In the genomic region with DNA sequence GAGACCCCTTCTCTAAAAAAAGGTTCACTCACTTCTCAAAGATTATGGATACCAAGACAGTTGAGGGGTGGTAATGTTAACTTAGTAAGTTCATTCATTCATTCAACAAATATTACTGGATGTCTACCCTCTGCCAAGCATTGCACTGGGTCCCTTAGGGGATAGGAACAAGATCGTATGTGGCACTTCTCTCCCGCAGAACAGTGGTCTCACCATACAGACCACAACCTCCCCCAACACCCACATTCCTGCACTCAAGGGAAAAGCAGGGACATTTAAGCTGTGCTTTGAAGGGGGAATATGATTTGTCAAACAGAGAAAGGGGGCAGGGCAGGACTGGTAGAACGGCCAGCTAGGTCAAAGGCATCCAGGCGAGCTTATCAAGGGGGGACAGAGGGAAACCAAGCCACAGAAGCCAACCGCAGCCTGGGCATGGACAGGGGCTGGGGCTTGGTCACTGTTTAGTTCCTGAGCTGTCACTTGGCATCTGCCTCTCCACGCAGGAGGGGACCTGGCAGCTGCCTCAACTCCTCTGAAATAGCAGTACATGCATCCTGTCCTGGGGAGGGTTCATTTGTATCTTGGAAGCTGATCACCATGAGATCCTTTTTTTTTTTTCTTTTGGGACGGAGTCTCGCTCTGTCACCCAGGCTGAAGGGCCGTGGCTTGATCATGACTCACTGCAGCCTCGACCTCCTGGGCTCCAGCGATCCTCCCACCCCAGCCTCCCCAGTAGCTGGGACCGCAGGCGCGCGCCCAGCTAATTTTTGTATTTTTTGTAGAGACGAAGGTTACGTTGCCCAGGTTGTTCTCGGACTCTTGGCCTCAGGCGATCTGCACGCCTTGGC, we compare ENCODE assay signal across 7 cellular contexts. TPM values are rescaled to one million over a fixed set of nuclear protein-coding genes. Genes with fewer than 3 reads are reported as not detected.
DNase-seq lines count a peak whose midpoint lies in the region; ATAC-seq, FAIRE-seq and TF ChIP-seq lines count a peak whose summit lies in the region.

No MANE protein-coding gene starts in this region.

- H3K36me3 Mint-ChIP-seq in T-cell, result no peaks in the 10 kb centered on the region

- POLR2A ChIA-PET in T-cell (lab: Charles Lee), result no interaction called here

- no peak for TF ChIP-seq CTCF in foreskin fibroblast (IDR thresholded peaks at IDR 0.05; ENCODE audit: low read depth, low read length)
- no peak for TF ChIP-seq CTCF in smooth muscle cell (IDR thresholded peaks at IDR 0.05; ENCODE audit: borderline replicate concordance, insufficient read depth, poor library complexity, severe bottlenecking)
- TF ChIP-seq CTCF in testis (IDR thresholded peaks at IDR 0.05), result no peak

- H3K27me3 Mint-ChIP-seq in T-cell, result peaks cover under 1 to 11% of the 10 kb centered on the region in 2 donors

- H3K27ac Mint-ChIP-seq in T-cell, result peak overlapping the region in 1 of 2 donors; percentile 24

- H2AFZ ChIP-seq in smooth muscle cell (ENCODE audit: low read depth), result peak overlapping the region; percentile 83

- peaks cover 17 to 23% (median 20%) of the 10 kb centered on the region in 3 donors for H3K4me1 Mint-ChIP-seq in T-cell

- H3K4me3 Mint-ChIP-seq in T-cell, result peak overlapping the region; percentile 79 to 85 (median 83)

- H3K4me1 ChIP-seq in smooth muscle cell (ENCODE audit: low read depth) (no peaks in the 10 kb centered on the region), testis (peaks cover 22% of the 10 kb centered on the region)

- H3K9me3 ChIP-seq in smooth muscle cell (replicated peaks; ENCODE audit: low read depth) (no peaks in the 10 kb centered on the region), testis (no peaks in the 10 kb centered on the region)

- H3K9ac ChIP-seq in smooth muscle cell (ENCODE audit: low read depth), result no peak overlapping the region

- H3K36me3 ChIP-seq in smooth muscle cell (ENCODE audit: low read depth) (no peaks in the 10 kb centered on the region), testis (ENCODE audit: low read depth, missing control alignments) (no peaks in the 10 kb centered on the region)

- 43% methylated on average over 20 of the region's 20 CpGs for WGBS in smooth muscle cell (ENCODE audit: low lambda C conversion rate)
- 21 to 39% methylated on average over 20 of the region's 20 CpGs for WGBS in testis, 2 donors

- CTCF ChIA-PET in T-cell (lab: Charles Lee), result interaction anchor here in 1 of 2 donors (0.7 kb wide), 1 partner anchor 1749 kb away, joined by 5 read pairs; no protein-coding TSS in a partner anchor

- ATAC-seq in T-cell (replicated peaks in 1 of 4), result no peak
- no peak for ATAC-seq in GM18502 (IDR thresholded peaks at IDR 0.05; ENCODE audit: poor library complexity, unreplicated experiment)

- H3K4me3 ChIP-seq in foreskin fibroblast (ENCODE audit: low read depth in 1 of 2, low read length in 2 of 2) (peak overlapping the region; percentile 43 to 59), smooth muscle cell (peak overlapping the region; percentile 93), testis (peak overlapping the region in 1 of 2 donors; percentile 54)

- in situ Hi-C loops in GM18951 (cut with MboI; ENCODE audit: low sequenced_read_pairs, unreplicated experiment), result no loop called here

- intact Hi-C loops in testis (cut with DNase I; ENCODE audit: low total_unique reads), result no loop called here

- peaks cover 33% of the 10 kb centered on the region for H4K20me1 ChIP-seq in smooth muscle cell (ENCODE audit: low read depth)

- H3K27ac ChIP-seq in smooth muscle cell (ENCODE audit: low read depth) (no peak overlapping the region), testis (no peak overlapping the region)

- FAIRE-seq in HTR-8/SVneo (lab: Jason Lieb, UNC), result no peak

- H3K9me3 Mint-ChIP-seq in T-cell, result no peaks in the 10 kb centered on the region

- peak overlapping the region; percentile 87 for H3K4me2 ChIP-seq in smooth muscle cell

- H3K27me3 ChIP-seq in smooth muscle cell (ENCODE audit: low read depth), result no peaks in the 10 kb centered on the region
- no peaks in the 10 kb centered on the region for H3K27me3 ChIP-seq in testis

- no peaks in the 10 kb centered on the region for H3F3A ChIP-seq in smooth muscle cell (ENCODE audit: low read depth)

- TF ChIP-seq POLR2A in GM18951 (IDR thresholded peaks at IDR 0.05; ENCODE audit: extremely low read depth, insufficient read depth, insufficient read length), result peak; percentile 33
- no peak for TF ChIP-seq POLR2A in testis (IDR thresholded peaks at IDR 0.05)

- DNase-seq in T-cell (no peak), foreskin fibroblast (no peak), smooth muscle cell (lab: John Stamatoyannopoulos, UW; ENCODE audit: unreplicated experiment) (no peak), testis (no peak), HTR-8/SVneo (ENCODE audit: insufficient read length, low spot score) (no peak)

- peaks cover 39% of the 10 kb centered on the region for H3K79me2 ChIP-seq in smooth muscle cell (ENCODE audit: low read depth)

RNA-seq across cellular contexts. Expression of gene CLIP2, which starts 0.9 kb away (rescaled TPM):
- 1 to 10 TPM; 3.1 to 8.5 (median 6.3) TPM for total RNA-seq in T-cell
- 12.1 and 19.4 TPM in 2 replicates for total RNA-seq in smooth muscle cell
- polyA plus RNA-seq in smooth muscle cell, result 15.6 and 23.3 TPM in 2 replicates
- total RNA-seq in testis, result 10 to 100 TPM; 16.5 to 19.8 TPM
- polyA plus RNA-seq in testis (ENCODE audit: insufficient read depth, low read depth, low replicate concordance), result 8.5 TPM

RNA-seq across cellular contexts. Expression of gene RFC2, which starts 34.1 kb away (rescaled TPM):
- total RNA-seq in T-cell (10 to 100 TPM; 13.3 to 17.6 (median 14.8) TPM), smooth muscle cell (12.9 and 29.4 TPM in 2 replicates), testis (10 to 100 TPM; 10.8 to 15.2 TPM)
- polyA plus RNA-seq in smooth muscle cell (20.5 and 28.9 TPM in 2 replicates), testis (ENCODE audit: insufficient read depth, low read depth, low replicate concordance) (29.2 TPM)
